21 cellular contexts compared by ENCODE assay signal in genomic region chr18:12373771-12374116, GRCh38. TPM values are rescaled to one million over a fixed set of nuclear protein-coding genes. Genes with fewer than 3 reads are reported as not detected.
A peak's percentile ranks its signal among the peaks of the same experiment; 100 is the strongest.
DNase-seq lines count a peak whose midpoint lies in the region; ATAC-seq, FAIRE-seq and TF ChIP-seq lines count a peak whose summit lies in the region.
"Had no signal": no experiment of that assay in that cellular context is flagged by ENCODE, and none has a peak within 500 bp of the region (broad histone marks: within the 10 kb centered on the region; RNA-seq: fewer than 3 reads in every experiment).

No MANE protein-coding gene starts in this region.

- no peak for TF ChIP-seq POLR2A in GM12878 (IDR thresholded peaks at IDR 0.05; ENCODE audit: low read depth, low read length)

- SMC1A ChIA-PET in GM12878 (lab: Charles Lee; ENCODE audit: uncharacterized antibody, unreplicated experiment) = interaction anchor here (0.8 to 1.8 kb wide), 4 partner anchors 10 to 95 kb away, joined by 3 to 6 read pairs (median 4); no protein-coding TSS in a partner anchor

- peaks cover 47% of the 10 kb centered on the region for H3K4me1 Mint-ChIP-seq in T-helper 2 cell treated with Interferon-gamma antibody and Interleukin-4, amounts not matched to agents 5 μg/mL and 100 μg/mL, for 36 hours (ENCODE audit: low read depth)
- peaks cover 55% of the 10 kb centered on the region for H3K4me1 Mint-ChIP-seq in neural crest cell

- TF ChIP-seq RAD21 in GM12878 (IDR thresholded peaks at IDR 0.05; ENCODE audit: insufficient read depth, low read depth, low read length) = no peak

- H4K20me1 ChIP-seq in DOHH2 (ENCODE audit: control insufficient read depth, insufficient read depth, low read depth, low read length) (peaks cover 24% of the 10 kb centered on the region), GM12878 (ENCODE audit: control insufficient read depth, insufficient read depth) (no peaks in the 10 kb centered on the region; the same call in none of the 2 replicates)

- in situ Hi-C loops in GM12878 (cut with MboI) = no loop called here

- RAD21 ChIA-PET in GM12878 (lab: Charles Lee; ENCODE audit: unreplicated experiment) = interaction anchor here (1.4 kb wide), 1 partner anchor 13 kb away, joined by 4 read pairs; no protein-coding TSS in a partner anchor

- H3K36me3 ChIP-seq in DOHH2 (ENCODE audit: control insufficient read depth, low read length) (peaks cover 53% of the 10 kb centered on the region), GM12878 (ENCODE audit: control insufficient read depth in 2 of 2, insufficient read depth in 2 of 2, low read length in 1 of 2) (peaks cover 3 to 8% of the 10 kb centered on the region in 2 experiments), SJCRH30 (no peaks in the 10 kb centered on the region; the same call in 1 of the 2 replicates)

- FAIRE-seq in GM12878 (lab: Jason Lieb, UNC) = no peak
- FAIRE-seq: GM12892 had no signal

- H3K27ac Mint-ChIP-seq in T-helper 2 cell treated with Interferon-gamma antibody and Interleukin-4, amounts not matched to agents 5 μg/mL and 100 μg/mL, for 36 hours = no peak overlapping the region
- no peak overlapping the region for H3K27ac Mint-ChIP-seq in neural crest cell (ENCODE audit: unreplicated experiment)
- H3K27ac Mint-ChIP-seq: activated CD4-positive, alpha-beta T cell treated with anti-CD3 and anti-CD28 coated beads, Interleukin-2, amount 10 ng/mL, durations not matched to agents 7 days and 5 days had no signal

- no peak for TF ChIP-seq EP300 in GM12878 (IDR thresholded peaks at IDR 0.05; ENCODE audit: borderline replicate concordance in 1 of 2, control insufficient read depth in 1 of 2, low read depth in 2 of 2, low read length in 2 of 2)

- POLR2A ChIA-PET in GM12878 (lab: Charles Lee) = interaction anchor here (0.6 to 0.8 kb wide), 2 partner anchors 9 to 10 kb away, joined by 3 to 9 read pairs; no protein-coding TSS in a partner anchor

- DNase-seq in T-helper 2 cell treated with Interferon-gamma antibody and Interleukin-4, amounts not matched to agents 5 μg/mL and 100 μg/mL, for 36 hours (ENCODE audit: low spot score) = no peak
- DNase-seq in T-helper 2 cell (no peak), GM12878 (ENCODE audit: low read depth, low spot score) (no peak), neural crest cell (ENCODE audit: low read depth, low spot score) (no peak), GOT3 (lab: John Stamatoyannopoulos, UW) (no peak), omental fat pad (ENCODE audit: low spot score) (no peak), SJCRH30 (no peak)
- DNase-seq: 8988T; activated CD4-positive, alpha-beta T cell treated with anti-CD3 and anti-CD28 coated beads, Interleukin-2, amount 10 ng/mL, durations not matched to agents 7 days and 5 days; BE2C; DMS 273 treated with DMSO at 0.1 percent for 48 hours; foreskin melanocyte; left lung; NCI-H1436 treated with DMSO at 0.1 percent for 48 hours; NCI-H2171; stimulated activated CD4-positive, alpha-beta T cell treated with anti-CD3 and anti-CD28 coated beads, Interleukin-4, amount 100 ng/mL, for 4 hours had no signal

- peaks cover 24% of the 10 kb centered on the region for H3K36me3 Mint-ChIP-seq in T-helper 2 cell treated with Interferon-gamma antibody and Interleukin-4, amounts not matched to agents 5 μg/mL and 100 μg/mL, for 36 hours (ENCODE audit: low read depth)
- peaks cover 10% of the 10 kb centered on the region for H3K36me3 Mint-ChIP-seq in neural crest cell (ENCODE audit: low read depth)

- H3K79me2 ChIP-seq in DOHH2 (ENCODE audit: control insufficient read depth, low read length) (peaks cover 82% of the 10 kb centered on the region), GM12878 (ENCODE audit: control insufficient read depth, insufficient read depth, low read length) (peaks cover 54% of the 10 kb centered on the region)

- no TSS peak for BruUV-seq in GM12878 (replicated peaks; lab: Mats Ljungman, UMichigan)

- H3K27me3 ChIP-seq in DOHH2 (ENCODE audit: control insufficient read depth, low read length) (no peaks in the 10 kb centered on the region), GM12878 (replicated peaks in 1 of 2; ENCODE audit: control insufficient read depth in 2 of 2, insufficient read depth in 2 of 2, low read length in 1 of 2) (no peaks in the 10 kb centered on the region), SJCRH30 (no peaks in the 10 kb centered on the region)
- H3K27me3 ChIP-seq: BE2C, left lung, suprapubic skin had no signal

- intact Hi-C loops in GM12878 (cut with micrococcal nuclease; ENCODE audit: unreplicated experiment) = loop anchor here (10.0 kb wide), 1 partner anchor 511 kb away; the partner anchor contains the start of gene PTPN2

- peaks cover 2% of the 10 kb centered on the region for H3K27me3 Mint-ChIP-seq in T-helper 2 cell treated with Interferon-gamma antibody and Interleukin-4, amounts not matched to agents 5 μg/mL and 100 μg/mL, for 36 hours (ENCODE audit: low read depth)
- no peaks in the 10 kb centered on the region for H3K27me3 Mint-ChIP-seq in neural crest cell (ENCODE audit: low read depth)
- H3K27me3 Mint-ChIP-seq: activated CD4-positive, alpha-beta T cell treated with anti-CD3 and anti-CD28 coated beads, Interleukin-2, amount 10 ng/mL, durations not matched to agents 7 days and 5 days had no signal

- H3F3A ChIP-seq in DOHH2 (ENCODE audit: control insufficient read depth, insufficient read depth) = no peaks in the 10 kb centered on the region

- H3K4me3 ChIP-seq in DOHH2 (ENCODE audit: low read length) (no peak overlapping the region), GM12878 (no peak overlapping the region; the same call in 1 of the 2 replicates), SJCRH30 (no peak overlapping the region)
- H3K4me3 ChIP-seq: left lung, mucosa of descending colon, suprapubic skin had no signal

- H3K9me3 ChIP-seq in DOHH2 (ENCODE audit: control insufficient read depth, insufficient read depth, low read length) = no peaks in the 10 kb centered on the region
- H3K9me3 ChIP-seq in GM12878 (replicated peaks; ENCODE audit: control insufficient read depth, insufficient read depth, low read length) = no peaks in the 10 kb centered on the region
- no peaks in the 10 kb centered on the region for H3K9me3 ChIP-seq in SJCRH30 (replicated peaks)
- H3K9me3 ChIP-seq: BE2C, left lung, mucosa of descending colon, suprapubic skin had no signal

- no peaks in the 10 kb centered on the region for H3K9me3 Mint-ChIP-seq in T-helper 2 cell treated with Interferon-gamma antibody and Interleukin-4, amounts not matched to agents 5 μg/mL and 100 μg/mL, for 36 hours
- H3K9me3 Mint-ChIP-seq in neural crest cell = no peaks in the 10 kb centered on the region
- H3K9me3 Mint-ChIP-seq: activated CD4-positive, alpha-beta T cell treated with anti-CD3 and anti-CD28 coated beads, Interleukin-2, amount 10 ng/mL, durations not matched to agents 7 days and 5 days had no signal

- no peak overlapping the region for H2AFZ ChIP-seq in GM12878 (ENCODE audit: control insufficient read depth, low read depth, low read length)

- 95% methylated on average over 2 of the region's 2 CpGs for WGBS in GM12878 (ENCODE audit: insufficient coverage, insufficient replicate concordance, low lambda C conversion rate, missing lambda C conversion rate)

- H3K27ac ChIP-seq in DOHH2 (ENCODE audit: low read depth, low read length) = no peak overlapping the region
- no peak overlapping the region for H3K27ac ChIP-seq in GM12878 (ENCODE audit: control insufficient read depth, insufficient read depth)
- H3K27ac ChIP-seq in SJCRH30 = no peak overlapping the region
- H3K27ac ChIP-seq: left lung, suprapubic skin had no signal

- H3K4me3 Mint-ChIP-seq in T-helper 2 cell treated with Interferon-gamma antibody and Interleukin-4, amounts not matched to agents 5 μg/mL and 100 μg/mL, for 36 hours = peak overlapping the region; percentile 4
- H3K4me3 Mint-ChIP-seq in neural crest cell = peak overlapping the region; percentile 80
- H3K4me3 Mint-ChIP-seq: activated CD4-positive, alpha-beta T cell treated with anti-CD3 and anti-CD28 coated beads, Interleukin-2, amount 10 ng/mL, durations not matched to agents 7 days and 5 days had no signal

- ATAC-seq in GM12878 = no peak
- no peak for ATAC-seq in omental fat pad (ENCODE audit: low FRiP score)
- ATAC-seq: left lung, mucosa of descending colon, Panc1 had no signal

- H3K4me2 ChIP-seq in DOHH2 (ENCODE audit: low read length) (peak overlapping the region; percentile 26), GM12878 (ENCODE audit: control insufficient read depth, insufficient read depth) (peak overlapping the region; percentile 80)

- TF ChIP-seq CTCF in DOHH2 (IDR thresholded peaks at IDR 0.05; ENCODE audit: low read depth, low read length, poor library complexity, severe bottlenecking) (no peak), GM12878 (IDR thresholded peaks at IDR 0.05 in 2 of 3, conservative IDR thresholded peaks at IDR 0.05 in 1 of 3; ENCODE audit: control insufficient read depth in 2 of 3, extremely low read depth in 1 of 3, insufficient read depth in 1 of 3, low read depth in 3 of 3, low read length in 3 of 3) (no peak), neural crest cell (conservative IDR thresholded peaks at IDR 0.05) (no peak), omental fat pad (IDR thresholded peaks at IDR 0.05) (no peak)

- no peak overlapping the region for H3K9ac ChIP-seq in GM12878 (ENCODE audit: control insufficient read depth, insufficient read depth, low read length)

- CTCF ChIA-PET in GM12878 (lab: Yijun Ruan, JAX) = interaction anchor here (0.7 to 3.6 kb wide), 4 partner anchors 17 to 102 kb away, joined by 3 to 16 read pairs (median 4); no protein-coding TSS in a partner anchor

- H3K4me1 ChIP-seq in DOHH2 (ENCODE audit: control insufficient read depth, low read length) (peaks cover 39% of the 10 kb centered on the region), GM12878 (ENCODE audit: control insufficient read depth, insufficient read depth, low read length) (peaks cover 3% of the 10 kb centered on the region; the same call in 1 of the 2 replicates), SJCRH30 (peaks cover 3% of the 10 kb centered on the region; the same call in 1 of the 2 replicates)
- H3K4me1 ChIP-seq: BE2C had no signal

- H3K9me2 ChIP-seq in DOHH2 (replicated peaks; ENCODE audit: control insufficient read depth, low read length) = no peaks in the 10 kb centered on the region

RNA-seq across cellular contexts. Expression of gene AFG3L2, which starts 3.3 kb away (rescaled TPM):
- total RNA-seq in GM12878 (2013; cell fraction: nucleolus; rRNA removed) = 76.0 and 83.0 TPM in 2 replicates
- total RNA-seq in GM12878 (2014; rRNA removed) (57.9 and 62.9 TPM in 2 replicates), GM12878 (2014; rRNA removed; fragmentation: Illumina TruSeq; extraction: Trizol) (67.7 and 71.0 TPM in 2 replicates), GM12878 (2021) (63.8 and 68.0 TPM in 2 replicates), neural crest cell (55.3 and 56.4 TPM in 2 replicates), omental fat pad (10 to 100 TPM; 36.4 to 64.0 (median 40.1) TPM)
- polyA plus RNA-seq in GM12878 (2011; ENCODE audit: low read depth) = 27.0 TPM
- polyA plus RNA-seq in GM12878 (2011; rRNA removed) (49.6 and 62.2 TPM in 2 replicates), GM12878 (2014; fragmentation: Illumina TruSeq; extraction: Trizol) (57.6 and 70.8 TPM in 2 replicates), GM12878 (2014; fragmentation: Nextera tagmentation; extraction: Ambion mirVana) (10 to 100 TPM; 21.0 to 21.6 TPM), GM12878 (2014; rRNA removed) (50.4 and 56.1 TPM in 2 replicates), GM12878 (2016; fragmentation: Nextera tagmentation; extraction: Ambion mirVana) (10 to 100 TPM; 66.6 to 72.7 TPM)
- polyA plus RNA-seq in GM12878 (2011; cell fraction: cytosol; rRNA removed) = 32.0 and 33.2 TPM in 2 replicates
- polyA plus RNA-seq in GM12878 (2011; cell fraction: nucleus; rRNA removed) = 46.8 and 48.9 TPM in 2 replicates
- polyA plus RNA-seq in GM12878 (2012) = 35.5 and 37.8 TPM in 2 replicates
- 41.6 and 42.9 TPM in 2 replicates for polyA minus RNA-seq in GM12878 (2011; rRNA and poly(A)+ RNA removed)
- polyA minus RNA-seq in GM12878 (2011; cell fraction: cytosol; rRNA and poly(A)+ RNA removed) = 17.1 and 23.5 TPM in 2 replicates
- 16.3 and 27.9 TPM in 2 replicates for polyA minus RNA-seq in GM12878 (2011; cell fraction: nucleus; rRNA and poly(A)+ RNA removed)
- 41.0 and 42.3 TPM in 2 replicates for total RNA-seq in SJCRH30 (2014; rRNA removed; shearing (Covaris generic))

RNA-seq across cellular contexts. Expression of gene PRELID3A, which starts 34.0 kb away (rescaled TPM):
- 35.5 and 38.9 TPM in 2 replicates for total RNA-seq in GM12878 (2013; cell fraction: nucleolus; rRNA removed)
- total RNA-seq in GM12878 (2014; rRNA removed) (6.0 and 11.0 TPM in 2 replicates), GM12878 (2014; rRNA removed; fragmentation: Illumina TruSeq; extraction: Trizol) (6.9 and 7.3 TPM in 2 replicates), GM12878 (2021) (10.0 and 13.1 TPM in 2 replicates), neural crest cell (21.6 and 32.5 TPM in 2 replicates), omental fat pad (1 to 10 TPM; 2.6 to 5.4 (median 4.0) TPM)
- 2.8 TPM for polyA plus RNA-seq in GM12878 (2011; ENCODE audit: low read depth)
- polyA plus RNA-seq in GM12878 (2011; rRNA removed) (6.1 and 7.6 TPM in 2 replicates), GM12878 (2014; fragmentation: Illumina TruSeq; extraction: Trizol) (4.7 and 7.3 TPM in 2 replicates), GM12878 (2014; fragmentation: Nextera tagmentation; extraction: Ambion mirVana) (1 to 10 TPM in 1 of 2 experiments, under 1 TPM in 1; 0.43 to 1.2 TPM), GM12878 (2014; rRNA removed) (14.3 and 19.4 TPM in 2 replicates), GM12878 (2016; fragmentation: Nextera tagmentation; extraction: Ambion mirVana) (1 to 10 TPM; 7.3 to 9.1 TPM)
- 5.7 and 7.4 TPM in 2 replicates for polyA plus RNA-seq in GM12878 (2011; cell fraction: cytosol; rRNA removed)
- polyA plus RNA-seq in GM12878 (2011; cell fraction: nucleus; rRNA removed) = 35.5 and 36.8 TPM in 2 replicates
- 5.6 and 6.6 TPM in 2 replicates for polyA plus RNA-seq in GM12878 (2012)
- polyA minus RNA-seq in GM12878 (2011; rRNA and poly(A)+ RNA removed) = 1.8 and 3.0 TPM in 2 replicates
- polyA minus RNA-seq in GM12878 (2011; cell fraction: cytosol; rRNA and poly(A)+ RNA removed) = 2.9 TPM in 1 of 2 replicates, not detected in the other
- polyA minus RNA-seq in GM12878 (2011; cell fraction: nucleus; rRNA and poly(A)+ RNA removed) = 2.9 and 8.0 TPM in 2 replicates
- total RNA-seq in SJCRH30 (2014; rRNA removed; shearing (Covaris generic)) = 1.4 and 2.1 TPM in 2 replicates
